In genomic region chr21:46455575-46456385, GRCh38 we compare ENCODE assay signal across 1 cellular context.
A peak's percentile ranks its signal among the peaks of the same experiment; 100 is the strongest.
TF ChIP-seq lines count a peak whose summit lies in the region.

No MANE protein-coding gene starts in this region.

TF ChIP-seq in K562, 482 proteins besides CTCF, POLR2A, EP300 and RAD21 (continued from another document and continues in another):
- TF ChIP-seq ZBTB5 (IDR thresholded peaks at IDR 0.05) (peak; percentile 69; the same call in 1 of the 2 replicates), RAD51 (IDR thresholded peaks at IDR 0.05; ENCODE audit: borderline replicate concordance, low read depth) (no peak), ZNF41 (CRISPR knock-in tag; conservative IDR thresholded peaks at IDR 0.05) (no peak), PATZ1 (CRISPR knock-in tag; IDR thresholded peaks at IDR 0.05; ENCODE audit: borderline replicate concordance) (no peak), ESRRA (IDR thresholded peaks at IDR 0.05; ENCODE audit: borderline replicate concordance, low read depth) (peak; percentile 74), ZNF717 (CRISPR knock-in tag; IDR thresholded peaks at IDR 0.05) (no peak), ZNF280A (IDR thresholded peaks at IDR 0.05; ENCODE audit: low read depth, partially characterized antibody) (no peak), LCOR (CRISPR knock-in tag; IDR thresholded peaks at IDR 0.05) (peak; percentile 90), NR2C2 (CRISPR knock-in tag; IDR thresholded peaks at IDR 0.05) (peak; percentile 83), NR2C2 (tag; IDR thresholded peaks at IDR 0.05) (peak; percentile 96), PTRF (tag; IDR thresholded peaks at IDR 0.05) (no peak), MTF1 (CRISPR knock-in tag; IDR thresholded peaks at IDR 0.05; ENCODE audit: borderline replicate concordance) (no peak), TCF15 (CRISPR knock-in tag; IDR thresholded peaks at IDR 0.05) (no peak), CREB3L1 (IDR thresholded peaks at IDR 0.05; ENCODE audit: borderline replicate concordance, low read depth) (no peak), TRIM28 (IDR thresholded peaks at IDR 0.05) (no peak; the same call in 1 of the 2 replicates), ETS2 (tag; IDR thresholded peaks at IDR 0.05; ENCODE audit: borderline replicate concordance, poor library complexity, severe bottlenecking) (no peak), TAF1 (IDR thresholded peaks at IDR 0.05; ENCODE audit: control insufficient read depth, extremely low read depth, insufficient read depth, low read length, severe bottlenecking) (no peak), GABPB2 (CRISPR knock-in tag; conservative IDR thresholded peaks at IDR 0.05) (no peak), RBM17 (IDR thresholded peaks at IDR 0.05; ENCODE audit: borderline replicate concordance, low read depth, low read length) (no peak), ZNF282 (CRISPR knock-in tag; IDR thresholded peaks at IDR 0.05) (no peak), MAFF (IDR thresholded peaks at IDR 0.05; ENCODE audit: low read length) (no peak), MAFK (IDR thresholded peaks at IDR 0.05; ENCODE audit: low read length) (no peak), NFYB (IDR thresholded peaks at IDR 0.05; ENCODE audit: extremely low read depth, insufficient read length) (no peak), POLR3A (IDR thresholded peaks at IDR 0.05; ENCODE audit: borderline replicate concordance, extremely low read depth, insufficient read depth, insufficient read length) (no peak), ZNF134 (CRISPR knock-in tag; conservative IDR thresholded peaks at IDR 0.05) (no peak), ZKSCAN3 (CRISPR knock-in tag; IDR thresholded peaks at IDR 0.05) (no peak), HDGF (IDR thresholded peaks at IDR 0.05) (no peak), MCM2 (IDR thresholded peaks at IDR 0.05; ENCODE audit: low read depth) (no peak), RFX5 (IDR thresholded peaks at IDR 0.05; ENCODE audit: low read depth, low read length) (no peak), ZNF324 (CRISPR knock-in tag; IDR thresholded peaks at IDR 0.05) (0 out of 2 replicates have a peak, but pooled peaks have one; percentile 11)
- TF ChIP-seq, protein P1, sequence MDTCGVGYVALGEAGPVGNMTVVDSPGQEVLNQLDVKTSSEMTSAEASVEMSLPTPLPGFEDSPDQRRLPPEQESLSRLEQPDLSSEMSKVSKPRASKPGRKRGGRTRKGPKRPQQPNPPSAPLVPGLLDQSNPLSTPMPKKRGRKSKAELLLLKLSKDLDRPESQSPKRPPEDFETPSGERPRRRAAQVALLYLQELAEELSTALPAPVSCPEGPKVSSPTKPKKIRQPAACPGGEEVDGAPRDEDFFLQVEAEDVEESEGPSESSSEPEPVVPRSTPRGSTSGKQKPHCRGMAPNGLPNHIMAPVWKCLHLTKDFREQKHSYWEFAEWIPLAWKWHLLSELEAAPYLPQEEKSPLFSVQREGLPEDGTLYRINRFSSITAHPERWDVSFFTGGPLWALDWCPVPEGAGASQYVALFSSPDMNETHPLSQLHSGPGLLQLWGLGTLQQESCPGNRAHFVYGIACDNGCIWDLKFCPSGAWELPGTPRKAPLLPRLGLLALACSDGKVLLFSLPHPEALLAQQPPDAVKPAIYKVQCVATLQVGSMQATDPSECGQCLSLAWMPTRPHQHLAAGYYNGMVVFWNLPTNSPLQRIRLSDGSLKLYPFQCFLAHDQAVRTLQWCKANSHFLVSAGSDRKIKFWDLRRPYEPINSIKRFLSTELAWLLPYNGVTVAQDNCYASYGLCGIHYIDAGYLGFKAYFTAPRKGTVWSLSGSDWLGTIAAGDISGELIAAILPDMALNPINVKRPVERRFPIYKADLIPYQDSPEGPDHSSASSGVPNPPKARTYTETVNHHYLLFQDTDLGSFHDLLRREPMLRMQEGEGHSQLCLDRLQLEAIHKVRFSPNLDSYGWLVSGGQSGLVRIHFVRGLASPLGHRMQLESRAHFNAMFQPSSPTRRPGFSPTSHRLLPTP (IDR thresholded peaks at IDR 0.05; ENCODE audit: borderline replicate concordance, extremely low read depth, insufficient read length) = no peak
- TF ChIP-seq, protein P2, sequence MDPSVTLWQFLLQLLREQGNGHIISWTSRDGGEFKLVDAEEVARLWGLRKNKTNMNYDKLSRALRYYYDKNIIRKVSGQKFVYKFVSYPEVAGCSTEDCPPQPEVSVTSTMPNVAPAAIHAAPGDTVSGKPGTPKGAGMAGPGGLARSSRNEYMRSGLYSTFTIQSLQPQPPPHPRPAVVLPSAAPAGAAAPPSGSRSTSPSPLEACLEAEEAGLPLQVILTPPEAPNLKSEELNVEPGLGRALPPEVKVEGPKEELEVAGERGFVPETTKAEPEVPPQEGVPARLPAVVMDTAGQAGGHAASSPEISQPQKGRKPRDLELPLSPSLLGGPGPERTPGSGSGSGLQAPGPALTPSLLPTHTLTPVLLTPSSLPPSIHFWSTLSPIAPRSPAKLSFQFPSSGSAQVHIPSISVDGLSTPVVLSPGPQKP (CRISPR knock-in tag; IDR thresholded peaks at IDR 0.05) = no peak
- TF ChIP-seq, protein P3, sequence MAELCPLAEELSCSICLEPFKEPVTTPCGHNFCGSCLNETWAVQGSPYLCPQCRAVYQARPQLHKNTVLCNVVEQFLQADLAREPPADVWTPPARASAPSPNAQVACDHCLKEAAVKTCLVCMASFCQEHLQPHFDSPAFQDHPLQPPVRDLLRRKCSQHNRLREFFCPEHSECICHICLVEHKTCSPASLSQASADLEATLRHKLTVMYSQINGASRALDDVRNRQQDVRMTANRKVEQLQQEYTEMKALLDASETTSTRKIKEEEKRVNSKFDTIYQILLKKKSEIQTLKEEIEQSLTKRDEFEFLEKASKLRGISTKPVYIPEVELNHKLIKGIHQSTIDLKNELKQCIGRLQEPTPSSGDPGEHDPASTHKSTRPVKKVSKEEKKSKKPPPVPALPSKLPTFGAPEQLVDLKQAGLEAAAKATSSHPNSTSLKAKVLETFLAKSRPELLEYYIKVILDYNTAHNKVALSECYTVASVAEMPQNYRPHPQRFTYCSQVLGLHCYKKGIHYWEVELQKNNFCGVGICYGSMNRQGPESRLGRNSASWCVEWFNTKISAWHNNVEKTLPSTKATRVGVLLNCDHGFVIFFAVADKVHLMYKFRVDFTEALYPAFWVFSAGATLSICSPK (IDR thresholded peaks at IDR 0.05; ENCODE audit: borderline replicate concordance) = no peak
- TF ChIP-seq, protein P4, sequence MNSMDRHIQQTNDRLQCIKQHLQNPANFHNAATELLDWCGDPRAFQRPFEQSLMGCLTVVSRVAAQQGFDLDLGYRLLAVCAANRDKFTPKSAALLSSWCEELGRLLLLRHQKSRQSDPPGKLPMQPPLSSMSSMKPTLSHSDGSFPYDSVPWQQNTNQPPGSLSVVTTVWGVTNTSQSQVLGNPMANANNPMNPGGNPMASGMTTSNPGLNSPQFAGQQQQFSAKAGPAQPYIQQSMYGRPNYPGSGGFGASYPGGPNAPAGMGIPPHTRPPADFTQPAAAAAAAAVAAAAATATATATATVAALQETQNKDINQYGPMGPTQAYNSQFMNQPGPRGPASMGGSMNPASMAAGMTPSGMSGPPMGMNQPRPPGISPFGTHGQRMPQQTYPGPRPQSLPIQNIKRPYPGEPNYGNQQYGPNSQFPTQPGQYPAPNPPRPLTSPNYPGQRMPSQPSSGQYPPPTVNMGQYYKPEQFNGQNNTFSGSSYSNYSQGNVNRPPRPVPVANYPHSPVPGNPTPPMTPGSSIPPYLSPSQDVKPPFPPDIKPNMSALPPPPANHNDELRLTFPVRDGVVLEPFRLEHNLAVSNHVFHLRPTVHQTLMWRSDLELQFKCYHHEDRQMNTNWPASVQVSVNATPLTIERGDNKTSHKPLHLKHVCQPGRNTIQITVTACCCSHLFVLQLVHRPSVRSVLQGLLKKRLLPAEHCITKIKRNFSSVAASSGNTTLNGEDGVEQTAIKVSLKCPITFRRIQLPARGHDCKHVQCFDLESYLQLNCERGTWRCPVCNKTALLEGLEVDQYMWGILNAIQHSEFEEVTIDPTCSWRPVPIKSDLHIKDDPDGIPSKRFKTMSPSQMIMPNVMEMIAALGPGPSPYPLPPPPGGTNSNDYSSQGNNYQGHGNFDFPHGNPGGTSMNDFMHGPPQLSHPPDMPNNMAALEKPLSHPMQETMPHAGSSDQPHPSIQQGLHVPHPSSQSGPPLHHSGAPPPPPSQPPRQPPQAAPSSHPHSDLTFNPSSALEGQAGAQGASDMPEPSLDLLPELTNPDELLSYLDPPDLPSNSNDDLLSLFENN (IDR thresholded peaks at IDR 0.05; ENCODE audit: low read depth in 2 of 2, low read length in 2 of 2) = peak in 1 of 2 experiments; percentile 58; a peak in 1 of 4 replicates
